ENCODE assay signal across 18 cellular contexts in genomic region chr3:16102187-16102561, GRCh38.
DNase-seq lines count a peak whose midpoint lies in the region; ATAC-seq, FAIRE-seq and TF ChIP-seq lines count a peak whose summit lies in the region.
"Had no signal": no experiment of that assay in that cellular context is flagged by ENCODE, and none has a peak within 500 bp of the region (broad histone marks: within the 10 kb centered on the region; RNA-seq: fewer than 3 reads in every experiment).

No MANE protein-coding gene starts in this region.

- H3K4me3 ChIP-seq in A549 (no peak overlapping the region), mesenchymal stem cell (ENCODE audit: insufficient read depth in 1 of 2, low read depth in 1 of 2, low read length in 2 of 2) (no peak overlapping the region), ascending aorta (no peak overlapping the region)
- H3K4me3 ChIP-seq: GM12878, thyroid gland had no signal

- H2BK12ac ChIP-seq in mesenchymal stem cell (ENCODE audit: low read length in 2 of 2): peak overlapping the region in 1 of 2 experiments; percentile 34

- no peak overlapping the region for H3K14ac ChIP-seq in mesenchymal stem cell (ENCODE audit: low read length in 2 of 2)

- no peak overlapping the region for H3K4me3 Mint-ChIP-seq in HFFc6
- H3K4me3 Mint-ChIP-seq: activated CD4-positive, alpha-beta T cell treated with anti-CD3 and anti-CD28 coated beads, Interleukin-2, amount 10 ng/mL, durations not matched to agents 24 days and 14 days; CD4-positive, CD25-positive, alpha-beta regulatory T cell; nephron had no signal

- H3K27ac ChIP-seq in A549: peak overlapping the region; percentile 70 to 74
- H3K27ac ChIP-seq in caudate nucleus (ENCODE audit: low read depth, low read length): peak overlapping the region; percentile 75
- H3K27ac ChIP-seq in mesenchymal stem cell (ENCODE audit: low read length, poor library complexity, severe bottlenecking): no peak overlapping the region
- no peak overlapping the region for H3K27ac ChIP-seq in ascending aorta

- H3K4me1 Mint-ChIP-seq in HFFc6 (ENCODE audit: low read depth): peaks cover 55% of the 10 kb centered on the region
- H3K4me1 Mint-ChIP-seq: activated CD4-positive, alpha-beta T cell treated with anti-CD3 and anti-CD28 coated beads, Interleukin-2, amount 10 ng/mL, durations not matched to agents 24 days and 14 days; CD4-positive, CD25-positive, alpha-beta regulatory T cell; nephron had no signal

- no peaks in the 10 kb centered on the region for H3K27me3 ChIP-seq in mesenchymal stem cell (ENCODE audit: control insufficient read depth in 1 of 2, insufficient read depth in 1 of 2, low read length in 2 of 2)
- H3K27me3 ChIP-seq in ascending aorta: no peaks in the 10 kb centered on the region
- H3K27me3 ChIP-seq: thyroid gland had no signal

- H3K36me3 ChIP-seq in mesenchymal stem cell (ENCODE audit: control insufficient read depth in 1 of 2, insufficient read depth in 2 of 2, low read depth in 1 of 2, low read length in 2 of 2) (peaks cover 0 to 7% of the 10 kb centered on the region in 2 experiments), ascending aorta (no peaks in the 10 kb centered on the region)
- H3K36me3 ChIP-seq: thyroid gland had no signal

- no peak for TF ChIP-seq RAD21 in A549 (conservative IDR thresholded peaks at IDR 0.05 in 1 of 2, IDR thresholded peaks at IDR 0.05 in 1 of 2)

- H3K27ac Mint-ChIP-seq in HFFc6: peak overlapping the region; percentile 98
- H3K27ac Mint-ChIP-seq: activated CD4-positive, alpha-beta T cell treated with anti-CD3 and anti-CD28 coated beads, Interleukin-2, amount 10 ng/mL, durations not matched to agents 24 days and 14 days; CD4-positive, CD25-positive, alpha-beta regulatory T cell had no signal

- no peak overlapping the region for H2AK5ac ChIP-seq in mesenchymal stem cell (ENCODE audit: low read length, severe bottlenecking)

- H2BK15ac ChIP-seq in mesenchymal stem cell (ENCODE audit: low read depth, poor library complexity, severe bottlenecking): no peak overlapping the region

- H3K9me3 Mint-ChIP-seq in HFFc6: peaks cover 17% of the 10 kb centered on the region
- H3K9me3 Mint-ChIP-seq: nephron had no signal

- H3K79me1 ChIP-seq in mesenchymal stem cell (replicated peaks; ENCODE audit: low read length, poor library complexity, severe bottlenecking): no peaks in the 10 kb centered on the region

- intact Hi-C loops in ascending aorta (cut with DNase I): no loop called here

- H3K4ac ChIP-seq in mesenchymal stem cell (ENCODE audit: low read depth in 1 of 2, low read length in 2 of 2): no peak overlapping the region

- no peak overlapping the region for H4K91ac ChIP-seq in mesenchymal stem cell (ENCODE audit: low read length)

- FAIRE-seq in A549 (lab: Jason Lieb, UNC): no peak
- FAIRE-seq: GM12878, HTR-8/SVneo had no signal

- H4K8ac ChIP-seq in mesenchymal stem cell (ENCODE audit: low read length): no peak overlapping the region

- H3K9me3 ChIP-seq in A549: no peaks in the 10 kb centered on the region
- peaks cover 4% of the 10 kb centered on the region for H3K9me3 ChIP-seq in mesenchymal stem cell (ENCODE audit: control insufficient read depth, low read length)
- H3K9me3 ChIP-seq in ascending aorta: no peaks in the 10 kb centered on the region
- H3K9me3 ChIP-seq: thyroid gland had no signal

- 70% methylated on average over 2 of the region's 2 CpGs for WGBS in A549 (ENCODE audit: missing lambda C conversion rate)
- WGBS in mesenchymal stem cell: 94% methylated on average over 2 of the region's 2 CpGs

- ATAC-seq in A549 (peak; percentile 15 to 33; a peak in 3 of 6 replicates), GM19452 (IDR thresholded peaks at IDR 0.05; ENCODE audit: unreplicated experiment) (no peak)
- ATAC-seq: GM12878 had no signal

- peaks cover 33% of the 10 kb centered on the region for H3K36me3 Mint-ChIP-seq in HFFc6 (ENCODE audit: low read depth)
- H3K36me3 Mint-ChIP-seq: CD4-positive, CD25-positive, alpha-beta regulatory T cell had no signal

- peak overlapping the region; percentile 11 for H2BK120ac ChIP-seq in mesenchymal stem cell (ENCODE audit: low read depth, low read length)

- TF ChIP-seq POLR2A in A549 (IDR thresholded peaks at IDR 0.05; ENCODE audit: low read length): no peak

- POLR2A ChIA-PET in A549 (lab: Yijun Ruan, JAX): no interaction called here

- H3K9ac ChIP-seq in mesenchymal stem cell (ENCODE audit: low read length): peak overlapping the region; percentile 84

- H3K27me3 Mint-ChIP-seq in HFFc6 (ENCODE audit: insufficient read depth): no peaks in the 10 kb centered on the region
- H3K27me3 Mint-ChIP-seq: activated CD4-positive, alpha-beta T cell treated with anti-CD3 and anti-CD28 coated beads, Interleukin-2, amount 10 ng/mL, durations not matched to agents 24 days and 14 days had no signal

- no peak for TF ChIP-seq CTCF in A549 (IDR thresholded peaks at IDR 0.05)
- TF ChIP-seq CTCF in HFFc6 (IDR thresholded peaks at IDR 0.05): no peak
- no peak for TF ChIP-seq CTCF in ascending aorta (IDR thresholded peaks at IDR 0.05)

- no peak overlapping the region for H2AFZ ChIP-seq in mesenchymal stem cell (ENCODE audit: low read depth, low read length)

- no peak overlapping the region for H3K23ac ChIP-seq in mesenchymal stem cell (ENCODE audit: low read length in 2 of 2)

- no peak for TF ChIP-seq EP300 in A549 (IDR thresholded peaks at IDR 0.05)

- peak overlapping the region; percentile 49 for H3K4me2 ChIP-seq in A549
- H3K4me2 ChIP-seq in mesenchymal stem cell (ENCODE audit: low read length, poor library complexity, severe bottlenecking): no peak overlapping the region

- CTCF ChIA-PET in A549 (lab: Yijun Ruan, JAX): interaction anchor here (0.7 to 1.6 kb wide), 3 partner anchors 12 to 76 kb away, joined by 3 to 9 read pairs (median 3); no protein-coding TSS in a partner anchor

- H3K4me1 ChIP-seq in A549 (peaks cover 28% of the 10 kb centered on the region), mesenchymal stem cell (ENCODE audit: control insufficient read depth, insufficient read depth, low read depth, low read length) (no peaks in the 10 kb centered on the region), ascending aorta (peaks cover 0 to 5% of the 10 kb centered on the region in 2 donors)

- DNase-seq in A549 (ENCODE audit: low read depth in 1 of 2, low spot score in 1 of 2) (no peak), HFFc6 (no peak), caudate nucleus (lab: John Stamatoyannopoulos, UW) (no peak), mesenchymal stem cell (no peak), SW480 (ENCODE audit: low spot score) (no peak), OCI-M2 (lab: John Stamatoyannopoulos, UW; ENCODE audit: unreplicated experiment) (no peak), ascending aorta (ENCODE audit: low spot score in 2 of 2) (no peak)
- DNase-seq: activated CD4-positive, alpha-beta T cell treated with anti-CD3 and anti-CD28 coated beads, Interleukin-2, amount 10 ng/mL, durations not matched to agents 24 days and 14 days; CD4-positive, CD25-positive, alpha-beta regulatory T cell; cortex of kidney; NCI-H1092; NCI-H2081 treated with DMSO at 0.1 percent for 48 hours; stimulated activated naive CD4-positive, alpha-beta T cell treated with Interleukin-2 at 50 U/mL for 16 hours; thyroid gland had no signal

- H3K18ac ChIP-seq in mesenchymal stem cell (ENCODE audit: low read depth in 1 of 2, low read length in 2 of 2): peak overlapping the region in 1 of 2 experiments; percentile 56

- no peak overlapping the region for H2BK5ac ChIP-seq in mesenchymal stem cell (ENCODE audit: low read depth, low read length, poor library complexity, severe bottlenecking)

TF ChIP-seq in A549, 52 proteins besides CTCF, POLR2A, EP300 and RAD21:
- TF ChIP-seq TFCP2L1 (CRISPR knock-in tag; IDR thresholded peaks at IDR 0.05): no peak
- peak; percentile 97; the same call in 1 of the 2 replicates for TF ChIP-seq KDM1A (IDR thresholded peaks at IDR 0.05; ENCODE audit: low read depth)
- no peak for TF ChIP-seq KDM5A (IDR thresholded peaks at IDR 0.05)
- TF ChIP-seq HDAC2 (IDR thresholded peaks at IDR 0.05): peak; percentile 79
- TF ChIP-seq ZFP36 (IDR thresholded peaks at IDR 0.05; ENCODE audit: borderline replicate concordance, partially characterized antibody): peak; percentile 34
- no peak for TF ChIP-seq E2F6 (IDR thresholded peaks at IDR 0.05; ENCODE audit: borderline replicate concordance, low read depth)
- TF ChIP-seq CHD4 (IDR thresholded peaks at IDR 0.05; ENCODE audit: borderline replicate concordance): peak; percentile 69; the same call in 1 of the 2 replicates
TF ChIP-seq in A549: peak in this region for 4.

Comparison
In these comparisons a context has a peak if more than half of its experiments do, and no peak if none do; other contexts are left out.
1. H3K27ac ChIP-seq: peak in A549 (2 of 2) and caudate nucleus (single experiment); none in mesenchymal stem cell (single experiment) and ascending aorta (0 of 2).